Comparison of ENCODE assay signal across 1 cellular context in the genomic region with DNA sequence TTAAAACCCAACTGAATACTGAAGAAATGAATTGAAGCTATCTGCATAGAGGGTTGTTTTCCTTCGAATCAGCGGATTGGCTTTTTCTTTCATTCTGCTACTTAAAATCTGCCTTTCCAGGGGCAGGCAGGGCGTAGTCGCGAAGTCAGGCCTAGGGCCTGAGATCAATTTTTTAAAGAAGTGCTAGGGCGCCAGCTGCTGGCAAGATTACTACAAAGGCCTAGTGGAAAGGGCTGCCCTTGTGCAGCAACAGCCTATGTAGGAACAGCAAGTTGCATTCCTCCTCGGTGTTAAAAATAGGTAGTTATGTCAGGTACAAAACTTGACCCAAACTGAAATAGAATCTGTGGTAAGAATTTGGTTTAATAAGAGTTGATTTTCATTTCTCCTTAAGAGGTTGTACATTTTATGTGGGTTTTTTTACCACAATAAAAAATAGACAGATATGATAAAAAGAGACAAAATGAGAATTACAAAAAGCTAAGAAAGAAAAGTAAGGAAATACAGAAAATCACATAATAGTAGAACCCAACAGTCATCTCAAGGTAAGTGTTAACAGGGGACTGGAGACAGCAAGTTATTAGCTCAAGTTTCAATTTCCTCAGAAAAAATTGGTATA.
TF ChIP-seq lines count a peak whose summit lies in the region.

No MANE protein-coding gene starts in this region.

TF ChIP-seq in GM12878, 131 proteins besides CTCF, POLR2A, EP300 and RAD21 (continued from another document):
- TF ChIP-seq, protein P1, sequence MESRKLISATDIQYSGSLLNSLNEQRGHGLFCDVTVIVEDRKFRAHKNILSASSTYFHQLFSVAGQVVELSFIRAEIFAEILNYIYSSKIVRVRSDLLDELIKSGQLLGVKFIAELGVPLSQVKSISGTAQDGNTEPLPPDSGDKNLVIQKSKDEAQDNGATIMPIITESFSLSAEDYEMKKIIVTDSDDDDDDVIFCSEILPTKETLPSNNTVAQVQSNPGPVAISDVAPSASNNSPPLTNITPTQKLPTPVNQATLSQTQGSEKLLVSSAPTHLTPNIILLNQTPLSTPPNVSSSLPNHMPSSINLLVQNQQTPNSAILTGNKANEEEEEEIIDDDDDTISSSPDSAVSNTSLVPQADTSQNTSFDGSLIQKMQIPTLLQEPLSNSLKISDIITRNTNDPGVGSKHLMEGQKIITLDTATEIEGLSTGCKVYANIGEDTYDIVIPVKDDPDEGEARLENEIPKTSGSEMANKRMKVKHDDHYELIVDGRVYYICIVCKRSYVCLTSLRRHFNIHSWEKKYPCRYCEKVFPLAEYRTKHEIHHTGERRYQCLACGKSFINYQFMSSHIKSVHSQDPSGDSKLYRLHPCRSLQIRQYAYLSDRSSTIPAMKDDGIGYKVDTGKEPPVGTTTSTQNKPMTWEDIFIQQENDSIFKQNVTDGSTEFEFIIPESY (IDR thresholded peaks at IDR 0.05): peak; percentile 40; the same call in 1 of the 2 replicates
- TF ChIP-seq, protein P2, sequence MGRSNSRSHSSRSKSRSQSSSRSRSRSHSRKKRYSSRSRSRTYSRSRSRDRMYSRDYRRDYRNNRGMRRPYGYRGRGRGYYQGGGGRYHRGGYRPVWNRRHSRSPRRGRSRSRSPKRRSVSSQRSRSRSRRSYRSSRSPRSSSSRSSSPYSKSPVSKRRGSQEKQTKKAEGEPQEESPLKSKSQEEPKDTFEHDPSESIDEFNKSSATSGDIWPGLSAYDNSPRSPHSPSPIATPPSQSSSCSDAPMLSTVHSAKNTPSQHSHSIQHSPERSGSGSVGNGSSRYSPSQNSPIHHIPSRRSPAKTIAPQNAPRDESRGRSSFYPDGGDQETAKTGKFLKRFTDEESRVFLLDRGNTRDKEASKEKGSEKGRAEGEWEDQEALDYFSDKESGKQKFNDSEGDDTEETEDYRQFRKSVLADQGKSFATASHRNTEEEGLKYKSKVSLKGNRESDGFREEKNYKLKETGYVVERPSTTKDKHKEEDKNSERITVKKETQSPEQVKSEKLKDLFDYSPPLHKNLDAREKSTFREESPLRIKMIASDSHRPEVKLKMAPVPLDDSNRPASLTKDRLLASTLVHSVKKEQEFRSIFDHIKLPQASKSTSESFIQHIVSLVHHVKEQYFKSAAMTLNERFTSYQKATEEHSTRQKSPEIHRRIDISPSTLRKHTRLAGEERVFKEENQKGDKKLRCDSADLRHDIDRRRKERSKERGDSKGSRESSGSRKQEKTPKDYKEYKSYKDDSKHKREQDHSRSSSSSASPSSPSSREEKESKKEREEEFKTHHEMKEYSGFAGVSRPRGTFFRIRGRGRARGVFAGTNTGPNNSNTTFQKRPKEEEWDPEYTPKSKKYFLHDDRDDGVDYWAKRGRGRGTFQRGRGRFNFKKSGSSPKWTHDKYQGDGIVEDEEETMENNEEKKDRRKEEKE (IDR thresholded peaks at IDR 0.05): no peak
TF ChIP-seq in GM12878: peak in this region for 4.
